23 cellular contexts compared by ENCODE assay signal in the genomic region with DNA sequence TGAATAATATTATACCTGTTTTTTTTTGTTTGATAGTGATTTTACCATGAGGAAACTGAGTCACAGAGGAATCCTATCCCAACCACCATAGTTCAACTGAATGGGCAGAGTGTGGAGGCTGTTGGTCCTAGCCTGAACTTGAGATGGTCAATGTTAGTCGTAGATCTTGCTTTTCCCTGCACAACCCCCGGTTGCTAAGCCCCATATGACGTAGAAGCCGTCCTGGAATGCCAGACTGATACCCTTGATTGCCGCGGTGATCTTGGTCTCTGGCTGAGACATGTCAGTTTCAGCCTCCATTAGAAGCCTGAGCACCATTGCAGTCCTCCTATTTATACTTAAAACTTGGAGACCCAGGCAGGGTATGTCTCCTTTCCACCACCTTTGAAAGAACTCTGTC. TPM values are rescaled to one million over a fixed set of nuclear protein-coding genes. Genes with fewer than 3 reads are reported as not detected.
DNase-seq lines count a peak whose midpoint lies in the region; ATAC-seq and TF ChIP-seq lines count a peak whose summit lies in the region.
"Had no signal": no experiment of that assay in that cellular context is flagged by ENCODE, and none has a peak within 500 bp of the region (broad histone marks: within the 10 kb centered on the region; RNA-seq: fewer than 3 reads in every experiment).

No MANE protein-coding gene starts in this region.

- peaks cover 7% of the 10 kb centered on the region for H3K4me1 Mint-ChIP-seq in activated naive CD4-positive, alpha-beta T cell treated with anti-CD3 and anti-CD28 coated beads, Interleukin-2, amount 50 U/mL, for 24 hours
- H3K4me1 Mint-ChIP-seq in osteocyte (ENCODE audit: unreplicated experiment): no peaks in the 10 kb centered on the region
- H3K4me1 Mint-ChIP-seq: CD14-positive monocyte; CD8-positive, alpha-beta memory T cell; GM23338 had no signal

- H3K79me2 ChIP-seq in MM.1S (ENCODE audit: low read length): no peaks in the 10 kb centered on the region

- H3K9me2 ChIP-seq in MM.1S (replicated peaks; ENCODE audit: insufficient read depth, low read length): no peaks in the 10 kb centered on the region

- H3K9ac ChIP-seq in MM.1S (ENCODE audit: low read length): no peak overlapping the region
- H3K9ac ChIP-seq: BLaER1 treated with 17β-estradiol and CSF1 and Interleukin-3, amounts not matched to agents 10 nM and 100 nM had no signal

- H3K27ac Mint-ChIP-seq in activated naive CD4-positive, alpha-beta T cell treated with anti-CD3 and anti-CD28 coated beads, Interleukin-2, amount 50 U/mL, for 24 hours: peak overlapping the region; percentile 32
- H3K27ac Mint-ChIP-seq in osteocyte (ENCODE audit: unreplicated experiment): no peak overlapping the region
- H3K27ac Mint-ChIP-seq: CD14-positive monocyte; CD4-positive, alpha-beta T cell; GM23338; H9 had no signal

- no peak for ATAC-seq in GM21360 (IDR thresholded peaks at IDR 0.05; ENCODE audit: unreplicated experiment)
- ATAC-seq: A549, GM12878, GM23338, HCT116 had no signal

- TF ChIP-seq CTCF in osteocyte (IDR thresholded peaks at IDR 0.05) (no peak), MM.1S (IDR thresholded peaks at IDR 0.05; ENCODE audit: low read length) (no peak)

- no peaks in the 10 kb centered on the region for H3K4me1 ChIP-seq in MM.1S (ENCODE audit: low read length)
- H3K4me1 ChIP-seq: BE2C; BLaER1 treated with 17β-estradiol and CSF1 and Interleukin-3, amounts not matched to agents 10 nM and 100 nM had no signal

- H2AFZ ChIP-seq in MM.1S (ENCODE audit: low read length): no peak overlapping the region
- H2AFZ ChIP-seq: GM23338 had no signal

- H3K36me3 Mint-ChIP-seq in activated naive CD4-positive, alpha-beta T cell treated with anti-CD3 and anti-CD28 coated beads, Interleukin-2, amount 50 U/mL, for 24 hours: peaks cover 2% of the 10 kb centered on the region
- no peaks in the 10 kb centered on the region for H3K36me3 Mint-ChIP-seq in osteocyte (ENCODE audit: unreplicated experiment)
- H3K36me3 Mint-ChIP-seq: CD14-positive monocyte; CD8-positive, alpha-beta memory T cell had no signal

- no peak overlapping the region for H3K4me2 ChIP-seq in MM.1S (ENCODE audit: low read depth, low read length)
- H3K4me2 ChIP-seq: A549; BLaER1 treated with 17β-estradiol and CSF1 and Interleukin-3, amounts not matched to agents 10 nM and 100 nM; GM23338 had no signal

- no peak overlapping the region for H3K27ac ChIP-seq in MM.1S (ENCODE audit: low read length)
- H3K27ac ChIP-seq: A549; BLaER1 treated with 17β-estradiol and CSF1 and Interleukin-3, amounts not matched to agents 10 nM and 100 nM had no signal

- no peaks in the 10 kb centered on the region for H3F3A ChIP-seq in MM.1S (ENCODE audit: insufficient read depth, low read length)

- no peak overlapping the region for H3K4me3 ChIP-seq in MM.1S (ENCODE audit: low read length)
- H3K4me3 ChIP-seq: A549; BLaER1 treated with 17β-estradiol and CSF1 and Interleukin-3, amounts not matched to agents 10 nM and 100 nM; GM12878; GM23338 had no signal

- no peaks in the 10 kb centered on the region for H3K27me3 ChIP-seq in MM.1S (replicated peaks; ENCODE audit: insufficient read depth, low read length)
- H3K27me3 ChIP-seq: BE2C; BLaER1 treated with 17β-estradiol and CSF1 and Interleukin-3, amounts not matched to agents 10 nM and 100 nM had no signal

- no peaks in the 10 kb centered on the region for H3K9me3 Mint-ChIP-seq in activated naive CD4-positive, alpha-beta T cell treated with anti-CD3 and anti-CD28 coated beads, Interleukin-2, amount 50 U/mL, for 24 hours
- H3K9me3 Mint-ChIP-seq in osteocyte (ENCODE audit: unreplicated experiment): peaks cover 7% of the 10 kb centered on the region
- H3K9me3 Mint-ChIP-seq: CD4-positive, alpha-beta T cell; CD8-positive, alpha-beta memory T cell; GM23338 had no signal

- H3K27me3 Mint-ChIP-seq in activated naive CD4-positive, alpha-beta T cell treated with anti-CD3 and anti-CD28 coated beads, Interleukin-2, amount 50 U/mL, for 24 hours: no peaks in the 10 kb centered on the region
- peaks cover 62% of the 10 kb centered on the region for H3K27me3 Mint-ChIP-seq in osteocyte (ENCODE audit: unreplicated experiment)
- H3K27me3 Mint-ChIP-seq: CD4-positive, alpha-beta T cell had no signal

- no peaks in the 10 kb centered on the region for H3K9me3 ChIP-seq in MM.1S (replicated peaks; ENCODE audit: insufficient read depth, low read length)
- H3K9me3 ChIP-seq: BE2C had no signal

- no peak overlapping the region for H3K4me3 Mint-ChIP-seq in activated naive CD4-positive, alpha-beta T cell treated with anti-CD3 and anti-CD28 coated beads, Interleukin-2, amount 50 U/mL, for 24 hours
- H3K4me3 Mint-ChIP-seq in osteocyte (ENCODE audit: unreplicated experiment): no peak overlapping the region
- H3K4me3 Mint-ChIP-seq: CD14-positive monocyte; CD4-positive, alpha-beta T cell; CD8-positive, alpha-beta memory T cell; GM23338; H9 had no signal

- H3K36me3 ChIP-seq in MM.1S (replicated peaks; ENCODE audit: insufficient read depth, low read length): no peaks in the 10 kb centered on the region
- H3K36me3 ChIP-seq: BE2C; BLaER1 treated with 17β-estradiol and CSF1 and Interleukin-3, amounts not matched to agents 10 nM and 100 nM had no signal

- DNase-seq in activated naive CD4-positive, alpha-beta T cell treated with Interleukin-2 at 50 U/mL for 16 hours: no peak
- DNase-seq in ecto neural progenitor cell (ENCODE audit: low spot score) (peak; percentile 40), osteocyte (ENCODE audit: extremely low spot score, unreplicated experiment) (peak; percentile 42), MM.1S (no peak)
- DNase-seq: 8988T; ACHN; AML-193; BE2C; CD4-positive, alpha-beta T cell; CD8-positive, alpha-beta memory T cell; DMS 273 treated with DMSO at 0.1 percent for 48 hours; DMS79; EL; GDM1; H9 had no signal

- no peaks in the 10 kb centered on the region for H4K20me1 ChIP-seq in MM.1S (ENCODE audit: insufficient read depth, low read length)
- H4K20me1 ChIP-seq: BLaER1 treated with 17β-estradiol and CSF1 and Interleukin-3, amounts not matched to agents 10 nM and 100 nM had no signal

RNA-seq across cellular contexts. Expression of a gene that starts 53.3 kb away (rescaled TPM):
- 1,498 and 1,580 TPM in 2 replicates for total RNA-seq in osteocyte

Comparison
In these comparisons a context has a peak if more than half of its experiments do, and no peak if none do; other contexts are left out.
1. DNase-seq: peak in ecto neural progenitor cell (single experiment) and osteocyte (single experiment); none in activated naive CD4-positive, alpha-beta T cell treated with Interleukin-2 at 50 U/mL for 16 hours (single experiment) and MM.1S (single experiment).